Comparison of ENCODE assay signal across 8 cellular contexts in the genomic region with DNA sequence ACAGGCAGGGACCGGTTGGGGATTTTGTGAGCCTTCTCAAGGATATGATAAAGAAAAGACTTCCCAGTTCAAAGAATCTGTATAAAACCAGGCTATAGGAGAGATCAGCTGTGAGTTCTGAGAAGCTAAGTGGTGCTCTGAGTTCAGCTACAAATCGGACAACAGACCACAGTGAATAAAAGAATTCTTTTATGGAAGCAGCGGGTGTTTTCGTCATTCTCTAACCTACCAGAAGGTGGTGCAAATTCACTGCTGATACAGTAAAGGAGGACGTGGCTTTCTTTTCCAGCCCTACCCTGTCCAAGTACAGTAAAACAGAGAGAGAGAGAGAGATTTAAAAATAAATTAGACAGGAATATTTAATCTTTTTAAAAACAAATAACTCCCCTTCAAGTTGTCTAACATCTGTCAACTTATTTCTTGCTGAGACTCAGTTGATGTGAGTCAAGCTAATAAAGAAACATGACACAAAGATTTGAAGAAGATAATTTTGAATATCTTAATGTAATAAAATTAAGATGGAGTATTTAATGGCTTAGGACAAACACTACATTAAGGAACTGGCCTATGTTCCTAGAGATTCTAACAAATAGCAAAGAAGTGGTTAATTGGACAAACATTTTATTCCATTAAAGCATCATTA.
A peak's percentile ranks its signal among the peaks of the same experiment; 100 is the strongest.
DNase-seq lines count a peak whose midpoint lies in the region; ATAC-seq, FAIRE-seq and TF ChIP-seq lines count a peak whose summit lies in the region.

No MANE protein-coding gene starts in this region.

- peaks cover 59% of the 10 kb centered on the region for H3K27me3 ChIP-seq in astrocyte (ENCODE audit: insufficient read depth, low read length)
- peaks cover 11% of the 10 kb centered on the region for H3K27me3 ChIP-seq in smooth muscle cell (ENCODE audit: low read depth)

- H3K79me2 ChIP-seq in astrocyte (ENCODE audit: insufficient read depth, low read length) (no peaks in the 10 kb centered on the region), smooth muscle cell (ENCODE audit: low read depth) (no peaks in the 10 kb centered on the region)

- peaks cover 2% of the 10 kb centered on the region for H3K9me3 Mint-ChIP-seq in astrocyte (ENCODE audit: unreplicated experiment)

- no peak overlapping the region for H3K9ac ChIP-seq in astrocyte (ENCODE audit: low read length)
- no peak overlapping the region for H3K9ac ChIP-seq in smooth muscle cell (ENCODE audit: low read depth)

- H3K36me3 Mint-ChIP-seq in astrocyte (ENCODE audit: low read depth, unreplicated experiment): no peaks in the 10 kb centered on the region

- H3K27ac ChIP-seq in astrocyte (ENCODE audit: low read depth, low read length) (no peak overlapping the region), smooth muscle cell (ENCODE audit: low read depth) (no peak overlapping the region)

- no peak overlapping the region for H3K4me2 ChIP-seq in astrocyte (ENCODE audit: low read length)
- peak overlapping the region; percentile 93 for H3K4me2 ChIP-seq in smooth muscle cell

- H3K9me3 ChIP-seq in astrocyte (ENCODE audit: insufficient read depth, low read depth, low read length): no peaks in the 10 kb centered on the region
- no peaks in the 10 kb centered on the region for H3K9me3 ChIP-seq in smooth muscle cell (replicated peaks; ENCODE audit: low read depth)

- ATAC-seq in GM21447 (IDR thresholded peaks at IDR 0.05; ENCODE audit: unreplicated experiment): peak; percentile 54

- no peaks in the 10 kb centered on the region for H3F3A ChIP-seq in smooth muscle cell (ENCODE audit: low read depth)

- peaks cover 36% of the 10 kb centered on the region for H3K27me3 Mint-ChIP-seq in astrocyte (ENCODE audit: low read depth, unreplicated experiment)

- no peaks in the 10 kb centered on the region for H3K4me1 ChIP-seq in astrocyte (ENCODE audit: insufficient read depth, low read length)
- peaks cover 19% of the 10 kb centered on the region for H3K4me1 ChIP-seq in smooth muscle cell (ENCODE audit: low read depth)

- H3K36me3 ChIP-seq in astrocyte (ENCODE audit: insufficient read depth, low read length): no peaks in the 10 kb centered on the region
- H3K36me3 ChIP-seq in smooth muscle cell (ENCODE audit: low read depth): no peaks in the 10 kb centered on the region

- peak; percentile 78 for DNase-seq in SIG-M5 treated with dmso at 0.1 percent for 504 hours (lab: John Stamatoyannopoulos, UW; ENCODE audit: unreplicated experiment)
- no peak for DNase-seq in SIG-M5 (lab: John Stamatoyannopoulos, UW)
- DNase-seq in HTR-8/SVneo (ENCODE audit: insufficient read length, low spot score): peak; percentile 43
- peak; percentile 65 for DNase-seq in NOMO-1 treated with DMSO at 0.1 percent for 48 hours (lab: John Stamatoyannopoulos, UW; ENCODE audit: unreplicated experiment)
- DNase-seq in astrocyte (ENCODE audit: low read depth): peak; percentile 67
- DNase-seq in hepatic stellate cell (ENCODE audit: low spot score): peak; percentile 53
- DNase-seq in smooth muscle cell (lab: John Stamatoyannopoulos, UW; ENCODE audit: unreplicated experiment): no peak

- H3K4me1 Mint-ChIP-seq in astrocyte (ENCODE audit: low read depth, unreplicated experiment): peaks cover 4% of the 10 kb centered on the region

- H2AFZ ChIP-seq in astrocyte (ENCODE audit: low read depth, low read length): no peak overlapping the region
- peak overlapping the region; percentile 100 for H2AFZ ChIP-seq in smooth muscle cell (ENCODE audit: low read depth)

- H3K27ac Mint-ChIP-seq in astrocyte (ENCODE audit: unreplicated experiment): no peak overlapping the region

- peak; percentile 90 for TF ChIP-seq CTCF in astrocyte (IDR thresholded peaks at IDR 0.05; ENCODE audit: insufficient read depth, low read depth, low read length)
- TF ChIP-seq CTCF in smooth muscle cell (IDR thresholded peaks at IDR 0.05; ENCODE audit: borderline replicate concordance, insufficient read depth, poor library complexity, severe bottlenecking): peak; percentile 75

- no peak overlapping the region for H3K4me3 Mint-ChIP-seq in astrocyte (ENCODE audit: unreplicated experiment)

- FAIRE-seq in HTR-8/SVneo (lab: Jason Lieb, UNC): no peak
- FAIRE-seq in astrocyte (lab: Jason Lieb, UNC): peak; percentile 29

- H3K4me3 ChIP-seq in astrocyte (ENCODE audit: insufficient read depth, low read depth, low read length) (no peak overlapping the region), smooth muscle cell (no peak overlapping the region)

- H4K20me1 ChIP-seq in astrocyte (ENCODE audit: insufficient read depth, low read length) (no peaks in the 10 kb centered on the region), smooth muscle cell (ENCODE audit: low read depth) (no peaks in the 10 kb centered on the region)

- 9% methylated on average over 5 of the region's 5 CpGs for WGBS in smooth muscle cell (ENCODE audit: low lambda C conversion rate)

Comparison
In these comparisons a context has a peak if more than half of its experiments do, and no peak if none do; other contexts are left out.
1. DNase-seq: peak in SIG-M5 treated with dmso at 0.1 percent for 504 hours (single experiment), HTR-8/SVneo (single experiment), NOMO-1 treated with DMSO at 0.1 percent for 48 hours (single experiment), astrocyte (single experiment) and hepatic stellate cell (single experiment); none in SIG-M5 (single experiment) and smooth muscle cell (single experiment).